Comparison of ENCODE assay signal across 21 cellular contexts in genomic region chr1:223110963-223111362, GRCh38. TPM values are rescaled to one million over a fixed set of nuclear protein-coding genes. Genes with fewer than 3 reads are reported as not detected.
DNase-seq lines count a peak whose midpoint lies in the region; ATAC-seq and TF ChIP-seq lines count a peak whose summit lies in the region.
"Had no signal": no experiment of that assay in that cellular context is flagged by ENCODE, and none has a peak within 500 bp of the region (broad histone marks: within the 10 kb centered on the region; RNA-seq: fewer than 3 reads in every experiment).

No MANE protein-coding gene starts in this region.

- H2AK5ac ChIP-seq in H9 (ENCODE audit: insufficient read length, low read length), result no peak overlapping the region

- no peak overlapping the region for H3K18ac ChIP-seq in H9 (ENCODE audit: insufficient read length, low read depth, low read length)

- no peaks in the 10 kb centered on the region for H3K27me3 ChIP-seq in H9 (ENCODE audit: insufficient read depth, low read length)
- H3K27me3 ChIP-seq: BLaER1, MG63, SJSA1 had no signal

- no peak overlapping the region for H3K27ac Mint-ChIP-seq in activated CD4-positive, alpha-beta T cell treated with anti-CD3 and anti-CD28 coated beads for 36 hours
- no peak overlapping the region for H3K27ac Mint-ChIP-seq in stimulated activated naive B cell treated with anti-CD40 and anti-IgM and Interleukin-4, amounts not matched to agents 10 μg/mL and 1 μg/mL and 100 μg/mL, for 72 hours
- no peak overlapping the region for H3K27ac Mint-ChIP-seq in H9
- H3K27ac Mint-ChIP-seq: CD4-positive, alpha-beta T cell had no signal

- no peak overlapping the region for H3K9ac ChIP-seq in H9 (ENCODE audit: extremely low read depth, insufficient read length, low read length)
- H3K9ac ChIP-seq: BLaER1 had no signal

- no peak overlapping the region for H3T11ph ChIP-seq in H9 (ENCODE audit: low read length)

- no CpG with 5 or more reads among the region's 3 CpGs for WGBS in H9 (ENCODE audit: extremely low coverage, insufficient read length, low lambda C conversion rate)

- H3K4me1 ChIP-seq in HEK293 (ENCODE audit: control insufficient read depth, insufficient read depth, low read length) (no peaks in the 10 kb centered on the region), H9 (ENCODE audit: insufficient read depth, low read length) (no peaks in the 10 kb centered on the region)
- H3K4me1 ChIP-seq: SJSA1 had no signal

- H2AFZ ChIP-seq in H9 (ENCODE audit: low read length), result no peak overlapping the region

- H4K91ac ChIP-seq in H9 (ENCODE audit: insufficient read length, low read depth, low read length), result no peak overlapping the region

- H3K36me3 ChIP-seq in HEK293 (ENCODE audit: control insufficient read depth in 2 of 2, insufficient read depth in 1 of 2, low read length in 2 of 2), result no peaks in the 10 kb centered on the region
- H3K36me3 ChIP-seq: BLaER1, MG63, SJSA1 had no signal

- H3K27me3 Mint-ChIP-seq in activated CD4-positive, alpha-beta T cell treated with anti-CD3 and anti-CD28 coated beads for 36 hours, result peaks cover 2% of the 10 kb centered on the region
- peaks cover 25 to 29% of the 10 kb centered on the region in 2 donors for H3K27me3 Mint-ChIP-seq in stimulated activated naive B cell treated with anti-CD40 and anti-IgM and Interleukin-4, amounts not matched to agents 10 μg/mL and 1 μg/mL and 100 μg/mL, for 72 hours
- no peaks in the 10 kb centered on the region; the same call in 1 of the 2 replicates for H3K27me3 Mint-ChIP-seq in H9 (ENCODE audit: low read depth)
- H3K27me3 Mint-ChIP-seq: CD4-positive, alpha-beta T cell had no signal

- no peaks in the 10 kb centered on the region for H3K36me3 Mint-ChIP-seq in activated CD4-positive, alpha-beta T cell treated with anti-CD3 and anti-CD28 coated beads for 36 hours (ENCODE audit: low read depth)
- H3K36me3 Mint-ChIP-seq in stimulated activated naive B cell treated with anti-CD40 and anti-IgM and Interleukin-4, amounts not matched to agents 10 μg/mL and 1 μg/mL and 100 μg/mL, for 72 hours, result no peaks in the 10 kb centered on the region
- no peaks in the 10 kb centered on the region for H3K36me3 Mint-ChIP-seq in H9 (ENCODE audit: insufficient read depth in 1 of 3, low read depth in 3 of 3)

- no peaks in the 10 kb centered on the region for H3K9me3 Mint-ChIP-seq in activated CD4-positive, alpha-beta T cell treated with anti-CD3 and anti-CD28 coated beads for 36 hours (ENCODE audit: low read depth)
- peaks cover 0 to 3% of the 10 kb centered on the region in 2 donors for H3K9me3 Mint-ChIP-seq in stimulated activated naive B cell treated with anti-CD40 and anti-IgM and Interleukin-4, amounts not matched to agents 10 μg/mL and 1 μg/mL and 100 μg/mL, for 72 hours
- H3K9me3 Mint-ChIP-seq in H9, result no peaks in the 10 kb centered on the region; a peak in 1 of 5 replicates
- H3K9me3 Mint-ChIP-seq: CD4-positive, alpha-beta T cell had no signal

- H3K23me2 ChIP-seq in H9 (ENCODE audit: insufficient read length, low read depth, low read length, poor library complexity, severe bottlenecking), result no peaks in the 10 kb centered on the region

- H3K4me1 Mint-ChIP-seq in activated CD4-positive, alpha-beta T cell treated with anti-CD3 and anti-CD28 coated beads for 36 hours, result peaks cover 16% of the 10 kb centered on the region
- no peaks in the 10 kb centered on the region for H3K4me1 Mint-ChIP-seq in stimulated activated naive B cell treated with anti-CD40 and anti-IgM and Interleukin-4, amounts not matched to agents 10 μg/mL and 1 μg/mL and 100 μg/mL, for 72 hours
- H3K4me1 Mint-ChIP-seq in H9, result no peaks in the 10 kb centered on the region

- no peak overlapping the region for H2BK20ac ChIP-seq in H9 (ENCODE audit: low read depth, low read length, poor library complexity, severe bottlenecking)

- no peak for DNase-seq in activated CD4-positive, alpha-beta T cell treated with anti-CD3 and anti-CD28 coated beads for 36 hours
- no peak for DNase-seq in activated CD4-positive, alpha-beta T cell treated with anti-CD3 and anti-CD28 coated beads for 48 hours
- DNase-seq in caudate nucleus (lab: John Stamatoyannopoulos, UW) (no peak), H9 (no peak)
- DNase-seq in stimulated activated naive B cell treated with anti-CD40 and anti-IgM and Interleukin-4, amounts not matched to agents 10 μg/mL and 1 μg/mL and 100 μg/mL, for 72 hours, result no peak
- DNase-seq: CD4-positive, alpha-beta T cell; IMR-90; KG1; MG63; NCI-H1105 treated with DMSO at 0.1 percent for 48 hours; NCI-H1694; NCI-H2081; NCI-H2227 treated with DMSO at 0.1 percent for 48 hours; NCI-H526 treated with DMSO at 0.1 percent for 48 hours; Right ventricle myocardium superior; RPMI8226 had no signal

- H2BK120ac ChIP-seq in H9 (ENCODE audit: low read depth, low read length, poor library complexity, severe bottlenecking), result no peak overlapping the region

- peak; percentile 43 for ATAC-seq in activated CD4-positive, alpha-beta T cell treated with anti-CD3 and anti-CD28 coated beads for 36 hours
- ATAC-seq in stimulated activated naive B cell treated with anti-CD40 and anti-IgM and Interleukin-4, amounts not matched to agents 10 μg/mL and 1 μg/mL and 100 μg/mL, for 72 hours (replicated peaks), result peak; percentile 19 to 63
- no peak for ATAC-seq in HG03565 (IDR thresholded peaks at IDR 0.05; ENCODE audit: unreplicated experiment)

- H3K14ac ChIP-seq in H9 (ENCODE audit: insufficient read depth, low read length), result no peak overlapping the region

- intact Hi-C loops in activated CD4-positive, alpha-beta T cell treated with anti-CD3 and anti-CD28 coated beads for 36 hours (cut with DNase I, micrococcal nuclease), result no loop called here

- H3K56ac ChIP-seq in H9 (ENCODE audit: insufficient read length, low read depth, low read length), result no peak overlapping the region

- no peak overlapping the region for H3K4ac ChIP-seq in H9 (ENCODE audit: low read depth, low read length)

- POLR2A ChIA-PET in activated CD4-positive, alpha-beta T cell treated with anti-CD3 and anti-CD28 coated beads for 36 hours (lab: Charles Lee), result no interaction called here
- POLR2A ChIA-PET in HEK293 (lab: Yijun Ruan, JAX), result no interaction called here

- TF ChIP-seq CTCF in HEK293 (tag by site-specific recombination; IDR thresholded peaks at IDR 0.05) (no peak), H9 (conservative IDR thresholded peaks at IDR 0.05) (no peak)

- no peaks in the 10 kb centered on the region for H4K20me1 ChIP-seq in H9 (ENCODE audit: control insufficient read depth, insufficient read depth, insufficient read length)
- H4K20me1 ChIP-seq: BLaER1 had no signal

- no peak overlapping the region for H3K23ac ChIP-seq in H9 (ENCODE audit: insufficient read length, low read depth, low read length)

- no peak overlapping the region for H3K4me2 ChIP-seq in H9 (ENCODE audit: insufficient read depth, insufficient read length, low read length)
- H3K4me2 ChIP-seq: BLaER1 had no signal

- H2BK15ac ChIP-seq in H9 (ENCODE audit: low read depth, low read length), result no peak overlapping the region

- no peaks in the 10 kb centered on the region for H3K79me1 ChIP-seq in H9 (ENCODE audit: insufficient read depth, low read depth, low read length, poor library complexity, severe bottlenecking)

- H3K4me3 ChIP-seq in HEK293 (ENCODE audit: low read depth, low read length), result no peak overlapping the region
- H3K4me3 ChIP-seq: BLaER1, MG63, SJSA1 had no signal

- H4K8ac ChIP-seq in H9 (replicated peaks; ENCODE audit: insufficient read length, low read depth, low read length), result no peak overlapping the region

- H4K5ac ChIP-seq in H9 (ENCODE audit: insufficient read length, low read depth, low read length), result no peak overlapping the region

- H3K4me3 Mint-ChIP-seq in activated CD4-positive, alpha-beta T cell treated with anti-CD3 and anti-CD28 coated beads for 36 hours, result no peak overlapping the region
- H3K4me3 Mint-ChIP-seq in stimulated activated naive B cell treated with anti-CD40 and anti-IgM and Interleukin-4, amounts not matched to agents 10 μg/mL and 1 μg/mL and 100 μg/mL, for 72 hours, result no peak overlapping the region
- H3K4me3 Mint-ChIP-seq in H9, result no peak overlapping the region
- H3K4me3 Mint-ChIP-seq: CD4-positive, alpha-beta T cell had no signal

- H3K9me3 ChIP-seq in HEK293 (ENCODE audit: control insufficient read depth, insufficient read depth, low read depth, low read length) (no peaks in the 10 kb centered on the region), H9 (ENCODE audit: control insufficient read depth, low read depth, low read length) (no peaks in the 10 kb centered on the region)
- H3K9me3 ChIP-seq: BLaER1, SJSA1 had no signal

- H2BK12ac ChIP-seq in H9 (ENCODE audit: insufficient read length, low read depth, low read length), result no peak overlapping the region

- H3K79me2 ChIP-seq in H9 (ENCODE audit: insufficient read depth, low read length), result no peaks in the 10 kb centered on the region

- CTCF ChIA-PET in activated CD4-positive, alpha-beta T cell treated with anti-CD3 and anti-CD28 coated beads for 36 hours (lab: Charles Lee), result interaction anchor here (1.0 kb wide), 1 partner anchor 23 kb away, joined by 4 read pairs; no protein-coding TSS in a partner anchor
- CTCF ChIA-PET in HEK293 (lab: Yijun Ruan, JAX), result interaction anchor here (0.7 to 5.0 kb wide), 5 partner anchors 13 to 30 kb away, joined by 4 to 59 read pairs (median 5); no protein-coding TSS in a partner anchor

- H3K27ac ChIP-seq in HEK293 (ENCODE audit: extremely low read depth, low read depth, low read length) (no peak overlapping the region), caudate nucleus (ENCODE audit: low read depth, low read length) (peak overlapping the region; percentile 53), H9 (ENCODE audit: insufficient read length, low read depth, low read length) (no peak overlapping the region)
- H3K27ac ChIP-seq: BLaER1, SJSA1 had no signal

- no peak overlapping the region for H2BK5ac ChIP-seq in H9 (ENCODE audit: insufficient read length, low read length)

TF ChIP-seq in HEK293, 187 proteins besides CTCF, POLR2A, EP300 and RAD21:
- TF ChIP-seq ZNF140 (tag by site-specific recombination; IDR thresholded peaks at IDR 0.05) (no peak), ZNF521 (tag by site-specific recombination; IDR thresholded peaks at IDR 0.05) (0 out of 2 replicates have a peak, but pooled peaks have one; percentile 5)

RNA-seq across cellular contexts. Expression of gene TLR5, which starts 32.1 kb away (rescaled TPM):
- under 1 TPM; 0.21 to 0.56 TPM for total RNA-seq in activated CD4-positive, alpha-beta T cell treated with anti-CD3 and anti-CD28 coated beads for 36 hours
- not detected in 2 replicates for total RNA-seq in H9 (2021)
- total RNA-seq: A172 had no signal
